Comparison of ENCODE assay signal across 10 cellular contexts in the genomic region with DNA sequence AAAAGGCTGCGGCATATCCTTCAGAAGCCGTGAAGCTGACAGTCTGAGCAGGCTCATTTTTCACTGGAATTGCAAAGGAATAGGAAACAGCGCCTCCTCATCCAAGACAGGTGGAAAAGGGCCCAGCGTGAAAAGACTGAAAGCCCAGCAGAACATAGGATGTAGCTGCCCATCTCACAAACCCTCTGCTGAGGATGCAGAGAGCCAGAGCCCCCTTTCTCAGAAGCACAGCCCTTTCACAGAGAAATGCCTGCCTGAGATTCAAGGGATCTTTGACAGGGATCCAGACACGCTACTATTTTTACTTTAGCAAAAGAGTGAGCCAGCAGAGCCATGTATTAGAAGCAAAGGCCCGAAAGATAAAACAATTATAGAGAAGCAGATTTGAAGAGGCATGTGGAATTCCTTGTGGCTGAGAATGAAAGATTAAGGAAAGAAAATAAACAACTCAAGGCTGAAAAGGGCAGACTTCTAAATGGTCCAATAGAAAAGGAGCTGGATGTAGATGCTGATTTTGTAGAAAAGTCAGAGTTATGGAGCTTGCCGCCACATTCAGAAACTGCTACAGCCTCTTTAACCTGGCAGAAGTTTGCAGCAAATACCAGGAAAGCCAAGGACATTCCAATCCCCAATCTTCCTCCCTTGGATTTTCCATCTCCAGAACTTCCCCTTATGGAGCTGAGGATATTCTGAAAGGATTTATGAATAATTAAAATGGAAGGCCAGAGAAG. TPM values are rescaled to one million over a fixed set of nuclear protein-coding genes. Genes with fewer than 3 reads are reported as not detected.
DNase-seq lines count a peak whose midpoint lies in the region; ATAC-seq and TF ChIP-seq lines count a peak whose summit lies in the region.
"Had no signal": no experiment of that assay in that cellular context is flagged by ENCODE, and none has a peak within 500 bp of the region (broad histone marks: within the 10 kb centered on the region; RNA-seq: fewer than 3 reads in every experiment).

No MANE protein-coding gene starts in this region.

- H3K79me1 ChIP-seq in IMR-90 (ENCODE audit: low read depth in 1 of 2, low read length in 2 of 2), result peaks cover 40 to 69% of the 10 kb centered on the region in 2 experiments

- no peak overlapping the region for H3K18ac ChIP-seq in IMR-90 (ENCODE audit: low read depth, low read length)

- no peaks in the 10 kb centered on the region for H3K9me3 ChIP-seq in IMR-90 (ENCODE audit: control insufficient read depth, insufficient read depth, low read length)
- H3K9me3 ChIP-seq: body of pancreas had no signal

- H2BK20ac ChIP-seq in IMR-90 (ENCODE audit: low read depth, low read length), result no peak overlapping the region

- no peak for TF ChIP-seq CTCF in IMR-90 (conservative IDR thresholded peaks at IDR 0.05; ENCODE audit: low read depth, low read length)
- TF ChIP-seq CTCF in coronary artery (IDR thresholded peaks at IDR 0.05), result no peak

- 0 out of 2 replicates have a peak overlapping the region, but pooled peaks have one; percentile 5 for H3K4ac ChIP-seq in IMR-90 (ENCODE audit: low read depth, low read length)

- H3K14ac ChIP-seq in IMR-90 (replicated peaks; ENCODE audit: low read depth, low read length), result no peak overlapping the region

- TF ChIP-seq POLR2A in IMR-90 (IDR thresholded peaks at IDR 0.05; ENCODE audit: low read depth, low read length), result no peak

- in situ Hi-C loops in ACHN (cut with HindIII; ENCODE audit: low pct_ligation_motif_present, low pct_unique_long_range_greater_than_20kb, low sequenced_read_pairs) (no loop called here), IMR-90 (cut with MboI; ENCODE audit: low sequenced_read_pairs) (no loop called here)

- TF ChIP-seq RAD21 in IMR-90 (IDR thresholded peaks at IDR 0.05; ENCODE audit: low read length), result no peak

- no peak overlapping the region for H3K56ac ChIP-seq in IMR-90 (ENCODE audit: extremely low read depth, insufficient read depth, low read length)

- H3K9ac ChIP-seq in IMR-90 (ENCODE audit: low read depth, low read length), result no peak overlapping the region

- POLR2A ChIA-PET in IMR-90 (lab: Charles Lee; ENCODE audit: unreplicated experiment), result no interaction called here

- H3K4me1 ChIP-seq in IMR-90 (ENCODE audit: control insufficient read depth, insufficient read depth, low read length), result peaks cover 13% of the 10 kb centered on the region

- peaks cover 25% of the 10 kb centered on the region for H3K9me1 ChIP-seq in IMR-90 (ENCODE audit: insufficient read depth, low read length)

- dilution Hi-C loops in IMR-90 (cut with HindIII; ENCODE audit: low sequenced_read_pairs, unreplicated experiment), result no loop called here

- peak overlapping the region; percentile 65; the same call in 1 of the 2 replicates for H3K27ac ChIP-seq in IMR-90 (ENCODE audit: insufficient read depth, low read length)
- peak overlapping the region; percentile 10 to 75 for H3K27ac ChIP-seq in coronary artery

- peak; percentile 9 for DNase-seq in ACHN
- peak; percentile 50 for DNase-seq in IMR-90
- no peak for DNase-seq in coronary artery (ENCODE audit: low spot score)
- peak; percentile 40 for DNase-seq in myocyte (ENCODE audit: low read depth)
- no peak for DNase-seq in NCI-H82 treated with DMSO at 0.1 percent for 48 hours (lab: John Stamatoyannopoulos, UW; ENCODE audit: unreplicated experiment)
- no peak for DNase-seq in NCI-H82 (lab: John Stamatoyannopoulos, UW)
- DNase-seq: NCI-H748 treated with DMSO at 0.1 percent for 48 hours had no signal

- H3K27me3 ChIP-seq in IMR-90 (ENCODE audit: control insufficient read depth, insufficient read depth, low read length), result no peaks in the 10 kb centered on the region
- H3K27me3 ChIP-seq: body of pancreas had no signal

- peak; percentile 76 for ATAC-seq in IMR-90 (ENCODE audit: low read depth)
- ATAC-seq in HG03025 (IDR thresholded peaks at IDR 0.05; ENCODE audit: low FRiP score, unreplicated experiment), result no peak
- ATAC-seq in HG02678 (IDR thresholded peaks at IDR 0.05; ENCODE audit: unreplicated experiment), result no peak
- ATAC-seq: body of pancreas had no signal

- H2BK15ac ChIP-seq in IMR-90 (ENCODE audit: low read depth, low read length), result no peak overlapping the region

- H3K4me3 ChIP-seq in IMR-90 (ENCODE audit: insufficient read depth, low read depth, low read length), result no peak overlapping the region
- peak overlapping the region; percentile 15 for H3K4me3 ChIP-seq in coronary artery
- H3K4me3 ChIP-seq: body of pancreas had no signal

- H2AK9ac ChIP-seq in IMR-90 (replicated peaks; ENCODE audit: low read depth, low read length, poor library complexity), result no peak overlapping the region

- no TSS peak for BruUV-seq in IMR-90 (replicated peaks; lab: Mats Ljungman, UMichigan)

- no peak overlapping the region for H4K8ac ChIP-seq in IMR-90 (ENCODE audit: low read depth in 2 of 2, low read length in 2 of 2)

- H4K20me1 ChIP-seq in IMR-90 (ENCODE audit: insufficient read depth, low read length), result peaks cover 72% of the 10 kb centered on the region

- H2BK120ac ChIP-seq in IMR-90 (ENCODE audit: low read depth, low read length), result no peak overlapping the region

- H2BK5ac ChIP-seq in IMR-90 (ENCODE audit: low read depth, low read length, poor library complexity, severe bottlenecking), result peak overlapping the region; percentile 20

- peaks cover 25% of the 10 kb centered on the region for H3K36me3 ChIP-seq in IMR-90 (ENCODE audit: control insufficient read depth, insufficient read depth, low read length)

- intact Hi-C loops in IMR-90 (cut with micrococcal nuclease), result no loop called here

- H3K23ac ChIP-seq in IMR-90 (ENCODE audit: low read depth, low read length), result no peak overlapping the region

- no peak overlapping the region for H2AFZ ChIP-seq in IMR-90 (replicated peaks; ENCODE audit: low read length, poor library complexity)

- 94% methylated on average over 3 of the region's 7 CpGs; no CpG with 5 or more reads in 1 of the 2 experiments for WGBS in IMR-90 (ENCODE audit: extremely low coverage in 2 of 2, insufficient read length in 1 of 2), 2 experiments

- H4K5ac ChIP-seq in IMR-90 (ENCODE audit: low read depth, low read length), result no peak overlapping the region

- CTCF ChIA-PET in IMR-90 (lab: Yijun Ruan, JAX), result interaction anchor here (1.9 kb wide), 1 partner anchor 11 kb away, joined by 5 read pairs; no protein-coding TSS in a partner anchor

- H2AK5ac ChIP-seq in IMR-90 (ENCODE audit: low read depth, low read length), result no peak overlapping the region

- peak overlapping the region; percentile 64 for H3K4me2 ChIP-seq in IMR-90 (ENCODE audit: low read depth, low read length)

- no peak overlapping the region for H4K91ac ChIP-seq in IMR-90 (ENCODE audit: insufficient read depth, low read depth, low read length)

TF ChIP-seq in IMR-90, 13 proteins besides CTCF, POLR2A, EP300 and RAD21:
- TF ChIP-seq, protein P1, sequence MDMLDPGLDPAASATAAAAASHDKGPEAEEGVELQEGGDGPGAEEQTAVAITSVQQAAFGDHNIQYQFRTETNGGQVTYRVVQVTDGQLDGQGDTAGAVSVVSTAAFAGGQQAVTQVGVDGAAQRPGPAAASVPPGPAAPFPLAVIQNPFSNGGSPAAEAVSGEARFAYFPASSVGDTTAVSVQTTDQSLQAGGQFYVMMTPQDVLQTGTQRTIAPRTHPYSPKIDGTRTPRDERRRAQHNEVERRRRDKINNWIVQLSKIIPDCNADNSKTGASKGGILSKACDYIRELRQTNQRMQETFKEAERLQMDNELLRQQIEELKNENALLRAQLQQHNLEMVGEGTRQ (IDR thresholded peaks at IDR 0.05; ENCODE audit: low read depth, low read length), result no peak

RNA-seq across cellular contexts. Expression of a gene that starts 36.9 kb away (rescaled TPM):
- total RNA-seq in IMR-90 (2012; rRNA removed), result 396 and 608 TPM in 2 replicates
- polyA plus RNA-seq in IMR-90 (2012; rRNA removed), result 150 and 171 TPM in 2 replicates
- polyA plus RNA-seq in IMR-90 (2012; cell fraction: cytosol; rRNA removed), result 73.7 and 75.0 TPM in 2 replicates
- polyA plus RNA-seq in IMR-90 (2012; cell fraction: nucleus; rRNA removed; ENCODE audit: low replicate concordance), result 24.0 and 62.3 TPM in 2 replicates
- 198 and 222 TPM in 2 replicates for total RNA-seq in myocyte
- 98.3 TPM for polyA plus RNA-seq in myocyte (2012)

Comparison
In these comparisons a context has a peak if more than half of its experiments do, and no peak if none do; other contexts are left out.
1. DNase-seq: peak in ACHN (single experiment), IMR-90 (single experiment) and myocyte (single experiment); none in coronary artery (single experiment), NCI-H82 treated with DMSO at 0.1 percent for 48 hours (single experiment) and NCI-H82 (single experiment).